20 cellular contexts compared by ENCODE assay signal in genomic region chr11:132988381-132988780, GRCh38.
A peak's percentile ranks its signal among the peaks of the same experiment; 100 is the strongest.
DNase-seq lines count a peak whose midpoint lies in the region; ATAC-seq and TF ChIP-seq lines count a peak whose summit lies in the region.
"Had no signal": no experiment of that assay in that cellular context is flagged by ENCODE, and none has a peak within 500 bp of the region (broad histone marks: within the 10 kb centered on the region; RNA-seq: fewer than 3 reads in every experiment).

No MANE protein-coding gene starts in this region.

- no peaks in the 10 kb centered on the region for H3K36me3 ChIP-seq in GM23248 (ENCODE audit: low read depth)
- H3K36me3 ChIP-seq: BLaER1 treated with 17β-estradiol and CSF1 and Interleukin-3, amounts not matched to agents 10 nM and 100 nM had no signal

- CTCF ChIA-PET in activated CD4-positive, alpha-beta memory T cell treated with anti-CD3 and anti-CD28 coated beads, Interleukin-2, amount 10 ng/mL, durations not matched to agents 7 days and 5 days (lab: Charles Lee): no interaction called here

- H4K20me1 ChIP-seq in GM23248 (ENCODE audit: insufficient read depth): no peaks in the 10 kb centered on the region
- H4K20me1 ChIP-seq: BLaER1 treated with 17β-estradiol and CSF1 and Interleukin-3, amounts not matched to agents 10 nM and 100 nM had no signal

- H3K4me1 ChIP-seq in GM23248 (ENCODE audit: insufficient read depth): peaks cover 12% of the 10 kb centered on the region; the same call in 1 of the 2 replicates
- H3K4me1 ChIP-seq: A549, Caco-2 had no signal

- DNase-seq in GM23248: no peak
- peak; percentile 61 for DNase-seq in astrocyte of the hippocampus (ENCODE audit: low read depth, low spot score)
- DNase-seq in retina: peak; percentile 43
- DNase-seq in activated CD4-positive, alpha-beta memory T cell treated with anti-CD3 and anti-CD28 coated beads, Interleukin-2, amount 10 ng/mL, durations not matched to agents 7 days and 5 days: no peak
- DNase-seq in natural killer cell treated with Interleukin-12 subunit alpha and Interleukin-12 subunit beta and Interleukin-15 and Interleukin-18, amount 100 ng/mL, for 72 hours (ENCODE audit: low spot score): no peak
- no peak for DNase-seq in MV-4-11 (lab: John Stamatoyannopoulos, UW)
- DNase-seq: AML-193; Caco-2; Calu3; CD4-positive, alpha-beta T cell; CD8-positive, alpha-beta T cell; DMS79 treated with DMSO at 0.1 percent for 48 hours; GF-D8 had no signal

- in situ Hi-C loops in GM23248 (cut with MboI): no loop called here

- peaks cover 22% of the 10 kb centered on the region for H3K27me3 Mint-ChIP-seq in nephron (ENCODE audit: low read depth)
- H3K27me3 Mint-ChIP-seq in activated CD4-positive, alpha-beta memory T cell treated with anti-CD3 and anti-CD28 coated beads, Interleukin-2, amount 10 ng/mL, durations not matched to agents 7 days and 5 days: no peaks in the 10 kb centered on the region
- peaks cover 0 to 5% of the 10 kb centered on the region in 2 donors for H3K27me3 Mint-ChIP-seq in natural killer cell treated with Interleukin-12 subunit alpha and Interleukin-12 subunit beta and Interleukin-15 and Interleukin-18, amount 100 ng/mL, for 72 hours
- H3K27me3 Mint-ChIP-seq: B cell had no signal

- POLR2A ChIA-PET in activated CD4-positive, alpha-beta memory T cell treated with anti-CD3 and anti-CD28 coated beads, Interleukin-2, amount 10 ng/mL, durations not matched to agents 7 days and 5 days (lab: Charles Lee): no interaction called here

- H3K79me2 ChIP-seq in GM23248 (ENCODE audit: insufficient read depth): no peaks in the 10 kb centered on the region

- no peak overlapping the region for H3K27ac ChIP-seq in GM23248
- H3K27ac ChIP-seq: 22Rv1, A549, C4-2B had no signal

- peaks cover 2% of the 10 kb centered on the region for H3K4me1 Mint-ChIP-seq in nephron
- H3K4me1 Mint-ChIP-seq in activated CD4-positive, alpha-beta memory T cell treated with anti-CD3 and anti-CD28 coated beads, Interleukin-2, amount 10 ng/mL, durations not matched to agents 7 days and 5 days: no peaks in the 10 kb centered on the region
- no peaks in the 10 kb centered on the region for H3K4me1 Mint-ChIP-seq in natural killer cell treated with Interleukin-12 subunit alpha and Interleukin-12 subunit beta and Interleukin-15 and Interleukin-18, amount 100 ng/mL, for 72 hours (ENCODE audit: low read depth in 2 of 2)
- H3K4me1 Mint-ChIP-seq: B cell had no signal

- no peaks in the 10 kb centered on the region for H3F3A ChIP-seq in GM23248 (ENCODE audit: insufficient read depth)

- no peak overlapping the region for H2AFZ ChIP-seq in GM23248

- ATAC-seq in GM18520 (IDR thresholded peaks at IDR 0.05; ENCODE audit: unreplicated experiment): no peak
- no peak for ATAC-seq in natural killer cell treated with Interleukin-12 subunit alpha and Interleukin-12 subunit beta and Interleukin-15 and Interleukin-18, amount 100 ng/mL, for 72 hours
- ATAC-seq: A549; CD8-positive, alpha-beta T cell had no signal

- no peak overlapping the region for H3K4me3 Mint-ChIP-seq in nephron
- H3K4me3 Mint-ChIP-seq in activated CD4-positive, alpha-beta memory T cell treated with anti-CD3 and anti-CD28 coated beads, Interleukin-2, amount 10 ng/mL, durations not matched to agents 7 days and 5 days: no peak overlapping the region
- no peak overlapping the region for H3K4me3 Mint-ChIP-seq in natural killer cell treated with Interleukin-12 subunit alpha and Interleukin-12 subunit beta and Interleukin-15 and Interleukin-18, amount 100 ng/mL, for 72 hours
- H3K4me3 Mint-ChIP-seq: B cell; CD4-positive, alpha-beta T cell; CD8-positive, alpha-beta T cell had no signal

- 78 to 83% methylated on average over 5 of the region's 5 CpGs for WGBS in GM23248 (ENCODE audit: low coverage in 1 of 2, low lambda C conversion rate in 2 of 2, missing lambda C conversion rate in 2 of 2), 2 experiments

- H3K4me3 ChIP-seq in GM23248: no peak overlapping the region
- H3K4me3 ChIP-seq: A549; BLaER1 treated with 17β-estradiol and CSF1 and Interleukin-3, amounts not matched to agents 10 nM and 100 nM had no signal

- no peaks in the 10 kb centered on the region for H3K9me2 ChIP-seq in GM23248 (ENCODE audit: insufficient read depth)

- H3K27me3 ChIP-seq in GM23248 (replicated peaks; ENCODE audit: insufficient read depth): peaks cover 40% of the 10 kb centered on the region

- peak overlapping the region in 2 of 3 experiments; percentile 5 to 26 for H3K27ac Mint-ChIP-seq in nephron
- H3K27ac Mint-ChIP-seq in activated CD4-positive, alpha-beta memory T cell treated with anti-CD3 and anti-CD28 coated beads, Interleukin-2, amount 10 ng/mL, durations not matched to agents 7 days and 5 days: no peak overlapping the region
- H3K27ac Mint-ChIP-seq in natural killer cell treated with Interleukin-12 subunit alpha and Interleukin-12 subunit beta and Interleukin-15 and Interleukin-18, amount 100 ng/mL, for 72 hours: no peak overlapping the region
- H3K27ac Mint-ChIP-seq: B cell; CD4-positive, alpha-beta T cell; CD8-positive, alpha-beta T cell had no signal

- no peaks in the 10 kb centered on the region for H3K36me3 Mint-ChIP-seq in nephron (ENCODE audit: low read depth)
- H3K36me3 Mint-ChIP-seq in activated CD4-positive, alpha-beta memory T cell treated with anti-CD3 and anti-CD28 coated beads, Interleukin-2, amount 10 ng/mL, durations not matched to agents 7 days and 5 days (ENCODE audit: low read depth): no peaks in the 10 kb centered on the region
- H3K36me3 Mint-ChIP-seq in natural killer cell treated with Interleukin-12 subunit alpha and Interleukin-12 subunit beta and Interleukin-15 and Interleukin-18, amount 100 ng/mL, for 72 hours: no peaks in the 10 kb centered on the region
- H3K36me3 Mint-ChIP-seq: CD8-positive, alpha-beta T cell had no signal

- no peak overlapping the region for H3K9ac ChIP-seq in GM23248
- H3K9ac ChIP-seq: BLaER1 treated with 17β-estradiol and CSF1 and Interleukin-3, amounts not matched to agents 10 nM and 100 nM had no signal

- H3K9me3 ChIP-seq in GM23248 (ENCODE audit: low read depth): no peaks in the 10 kb centered on the region
- H3K9me3 ChIP-seq: A549; BLaER1 treated with 17β-estradiol and CSF1 and Interleukin-3, amounts not matched to agents 10 nM and 100 nM; Caco-2 had no signal

- H3K9me3 Mint-ChIP-seq in nephron: no peaks in the 10 kb centered on the region
- no peaks in the 10 kb centered on the region for H3K9me3 Mint-ChIP-seq in activated CD4-positive, alpha-beta memory T cell treated with anti-CD3 and anti-CD28 coated beads, Interleukin-2, amount 10 ng/mL, durations not matched to agents 7 days and 5 days
- peaks cover 8% of the 10 kb centered on the region for H3K9me3 Mint-ChIP-seq in natural killer cell treated with Interleukin-12 subunit alpha and Interleukin-12 subunit beta and Interleukin-15 and Interleukin-18, amount 100 ng/mL, for 72 hours
- H3K9me3 Mint-ChIP-seq: CD8-positive, alpha-beta T cell had no signal

- no peak for TF ChIP-seq CTCF in nephron (IDR thresholded peaks at IDR 0.05; ENCODE audit: unreplicated experiment in 3 of 3)

- peak overlapping the region; percentile 28 for H3K4me2 ChIP-seq in GM23248 (ENCODE audit: unreplicated experiment)
- H3K4me2 ChIP-seq: A549 had no signal

Comparison
In these comparisons a context has a peak if more than half of its experiments do, and no peak if none do; other contexts are left out.
1. DNase-seq: peak in astrocyte of the hippocampus (single experiment) and retina (single experiment); none in GM23248 (single experiment), activated CD4-positive, alpha-beta memory T cell treated with anti-CD3 and anti-CD28 coated beads, Interleukin-2, amount 10 ng/mL, durations not matched to agents 7 days and 5 days (single experiment), natural killer cell treated with Interleukin-12 subunit alpha and Interleukin-12 subunit beta and Interleukin-15 and Interleukin-18, amount 100 ng/mL, for 72 hours (single experiment) and MV-4-11 (single experiment).
2. H3K27ac Mint-ChIP-seq: peak in nephron (2 of 3); none in activated CD4-positive, alpha-beta memory T cell treated with anti-CD3 and anti-CD28 coated beads, Interleukin-2, amount 10 ng/mL, durations not matched to agents 7 days and 5 days (single experiment) and natural killer cell treated with Interleukin-12 subunit alpha and Interleukin-12 subunit beta and Interleukin-15 and Interleukin-18, amount 100 ng/mL, for 72 hours (0 of 2).